Comparison of ENCODE assay signal across 8 cellular contexts in the genomic region with DNA sequence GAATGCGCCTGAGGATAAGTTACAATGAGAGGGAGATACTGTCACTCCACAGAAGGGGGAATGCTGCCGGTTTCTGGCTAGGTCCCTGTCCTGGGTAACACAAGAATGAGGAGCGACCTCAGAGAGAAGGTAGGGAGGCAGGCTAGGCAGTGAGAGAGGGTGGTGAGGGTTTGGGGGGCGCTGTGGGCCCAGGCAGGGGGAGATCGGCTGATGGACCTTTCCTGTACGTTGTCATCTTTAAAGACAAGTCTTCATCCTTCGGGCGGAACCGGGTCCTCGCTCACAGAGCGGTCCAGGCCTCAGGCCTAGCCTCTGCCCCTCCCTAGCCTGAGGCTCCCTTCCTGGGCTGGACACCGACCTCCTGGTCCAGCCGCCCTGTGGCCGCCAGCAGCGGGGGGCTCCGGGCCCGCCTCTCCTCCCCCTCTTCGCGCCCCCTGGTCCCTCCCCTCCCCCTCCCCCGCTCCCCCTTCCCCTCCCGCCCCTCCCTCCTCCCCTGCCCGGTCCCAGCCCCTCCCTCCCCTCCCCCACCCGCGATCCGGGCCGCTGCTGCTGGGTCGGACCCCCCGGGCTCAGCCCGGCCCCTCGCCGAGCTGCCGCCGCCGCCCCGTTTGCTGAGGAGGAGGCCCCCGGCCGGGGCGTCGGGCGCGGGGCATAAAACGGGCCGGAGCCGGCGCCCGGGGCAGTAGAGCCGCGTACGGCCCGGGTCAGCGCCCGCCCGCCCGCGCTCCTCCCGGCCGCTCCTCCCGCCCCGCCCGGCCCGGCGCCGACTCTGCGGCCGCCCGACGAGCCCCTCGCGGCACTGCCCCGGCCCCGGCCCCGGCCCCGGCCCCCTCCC. TPM values are rescaled to one million over a fixed set of nuclear protein-coding genes. Genes with fewer than 3 reads are reported as not detected.
A peak's percentile ranks its signal among the peaks of the same experiment; 100 is the strongest.
DNase-seq lines count a peak whose midpoint lies in the region; ATAC-seq and TF ChIP-seq lines count a peak whose summit lies in the region.

A gene (plus strand): TSS at position 680 of the 835 bp plus-strand sequence. CDS start 265 bp downstream, outside the sequence.

- CTCF ChIA-PET in A673 (lab: Charles Lee) (no interaction called here), PC-9 (lab: Charles Lee) (no interaction called here)

- H3K4me1 ChIP-seq in A673 (ENCODE audit: insufficient read depth, low read length, poor library complexity, severe bottlenecking) (peaks cover 4% of the 10 kb centered on the region), PC-9 (replicated peaks; ENCODE audit: insufficient read depth) (no peaks in the 10 kb centered on the region), esophagus squamous epithelium (peaks cover 11 to 34% (median 11%) of the 10 kb centered on the region in 3 donors), foreskin keratinocyte (no peaks in the 10 kb centered on the region)

- H3K4me1 Mint-ChIP-seq in natural killer cell treated with Interleukin-12 subunit alpha and Interleukin-12 subunit beta and Interleukin-15 and Interleukin-18, amount 100 ng/mL, for 72 hours (ENCODE audit: low read depth in 2 of 2): peaks cover 0 to 12% of the 10 kb centered on the region in 2 donors

- H3K4me2 ChIP-seq in PC-9: peak within 1 kb of the TSS; percentile 55; the same call in 1 of the 2 replicates

- H3K27me3 ChIP-seq in A673 (replicated peaks; ENCODE audit: insufficient read depth, low read depth, low read length, poor library complexity) (peaks cover 48% of the 10 kb centered on the region), PC-9 (ENCODE audit: insufficient read depth, low read depth) (peaks cover 79% of the 10 kb centered on the region), esophagus squamous epithelium (peaks cover 0 to 93% (median 4%) of the 10 kb centered on the region in 4 donors), foreskin keratinocyte (peaks cover 91% of the 10 kb centered on the region)

- H2AFZ ChIP-seq in PC-9: no peak within 1 kb of the TSS

- no peaks in the 10 kb centered on the region for H3K36me3 ChIP-seq in A673 (ENCODE audit: insufficient read depth, low read length, poor library complexity, severe bottlenecking)
- H3K36me3 ChIP-seq in PC-9 (ENCODE audit: low read depth): no peaks in the 10 kb centered on the region
- no peaks in the 10 kb centered on the region for H3K36me3 ChIP-seq in esophagus squamous epithelium

- TF ChIP-seq CTCF in A673 (conservative IDR thresholded peaks at IDR 0.05; ENCODE audit: low read depth, low read length): no peak
- TF ChIP-seq CTCF in PC-9 (conservative IDR thresholded peaks at IDR 0.05): no peak
- TF ChIP-seq CTCF in esophagus squamous epithelium (IDR thresholded peaks at IDR 0.05): no peak
- TF ChIP-seq CTCF in foreskin keratinocyte (conservative IDR thresholded peaks at IDR 0.05): no peak

- H3K36me3 Mint-ChIP-seq in natural killer cell treated with Interleukin-12 subunit alpha and Interleukin-12 subunit beta and Interleukin-15 and Interleukin-18, amount 100 ng/mL, for 72 hours: no peaks in the 10 kb centered on the region

- no peak for TF ChIP-seq POLR2A in esophagus squamous epithelium (IDR thresholded peaks at IDR 0.05)
- TF ChIP-seq POLR2A in erythroblast (IDR thresholded peaks at IDR 0.05; ENCODE audit: low read length): no peak

- no peaks in the 10 kb centered on the region for H3K9me3 Mint-ChIP-seq in natural killer cell treated with Interleukin-12 subunit alpha and Interleukin-12 subunit beta and Interleukin-15 and Interleukin-18, amount 100 ng/mL, for 72 hours

- H3K79me2 ChIP-seq in PC-9 (ENCODE audit: low read depth): no peaks in the 10 kb centered on the region

- no peaks in the 10 kb centered on the region for H3F3A ChIP-seq in PC-9 (ENCODE audit: insufficient read depth, low read depth)

- H4K20me1 ChIP-seq in PC-9 (ENCODE audit: insufficient read depth): no peaks in the 10 kb centered on the region

- DNase-seq in A673 (ENCODE audit: low spot score): no peak
- no peak for DNase-seq in PC-9
- DNase-seq in esophagus squamous epithelium (lab: John Stamatoyannopoulos, UW): no peak
- DNase-seq in natural killer cell treated with Interleukin-12 subunit alpha and Interleukin-12 subunit beta and Interleukin-15 and Interleukin-18, amount 100 ng/mL, for 72 hours (ENCODE audit: low spot score): no peak
- DNase-seq in foreskin keratinocyte: no peak
- DNase-seq in erythroblast (lab: John Stamatoyannopoulos, UW): no peak
- no peak for DNase-seq in T1000 (lab: John Stamatoyannopoulos, UW)

- BruUV-seq in A673 (replicated peaks; lab: Mats Ljungman, UMichigan) (no TSS peak), PC-9 (replicated peaks; lab: Mats Ljungman, UMichigan) (no TSS peak)

- no peak within 1 kb of the TSS for H3K27ac Mint-ChIP-seq in natural killer cell treated with Interleukin-12 subunit alpha and Interleukin-12 subunit beta and Interleukin-15 and Interleukin-18, amount 100 ng/mL, for 72 hours

- H3K27me3 Mint-ChIP-seq in natural killer cell treated with Interleukin-12 subunit alpha and Interleukin-12 subunit beta and Interleukin-15 and Interleukin-18, amount 100 ng/mL, for 72 hours: peaks cover 46 to 51% of the 10 kb centered on the region in 2 donors

- H3K4me3 ChIP-seq in A673 (ENCODE audit: low read depth, low read length, poor library complexity, severe bottlenecking) (peak within 1 kb of the TSS; percentile 34), PC-9 (no peak within 1 kb of the TSS), esophagus squamous epithelium (peak within 1 kb of the TSS; percentile 33 to 80 (median 46))

- POLR2A ChIA-PET in A673 (lab: Charles Lee; ENCODE audit: low non-redundant PET): no interaction called here
- POLR2A ChIA-PET in PC-9 (lab: Charles Lee; ENCODE audit: unreplicated experiment): interaction anchor here (0.6 kb wide), 2 partner anchors 118 to 345 kb away, joined by 7 to 23 read pairs; a partner anchor contains a TSS

- intact Hi-C loops in A673 (cut with micrococcal nuclease; ENCODE audit: unreplicated experiment): loop anchor here (10.0 kb wide), 1 partner anchor 405 kb away; no protein-coding TSS in a partner anchor
- intact Hi-C loops in PC-9 (cut with micrococcal nuclease; ENCODE audit: unreplicated experiment): no loop called here
- intact Hi-C loops in esophagus squamous epithelium (cut with DNase I): loop anchor here (10.0 kb wide), 2 partner anchors 135 to 165 kb away; no protein-coding TSS in a partner anchor

- H3K4me3 Mint-ChIP-seq in natural killer cell treated with Interleukin-12 subunit alpha and Interleukin-12 subunit beta and Interleukin-15 and Interleukin-18, amount 100 ng/mL, for 72 hours: peak within 1 kb of the TSS; percentile 66

- no peaks in the 10 kb centered on the region for H3K9me2 ChIP-seq in PC-9 (ENCODE audit: insufficient read depth)

- no peaks in the 10 kb centered on the region for H3K9me3 ChIP-seq in A673 (ENCODE audit: low read depth, low read length, poor library complexity, severe bottlenecking)
- no peaks in the 10 kb centered on the region for H3K9me3 ChIP-seq in PC-9 (ENCODE audit: insufficient read depth, low read depth)
- H3K9me3 ChIP-seq in esophagus squamous epithelium: no peaks in the 10 kb centered on the region

- 36 to 56% methylated on average over 11 to 16 of the region's 73 CpGs for WGBS in esophagus squamous epithelium, 2 donors

- H3K27ac ChIP-seq in A673 (ENCODE audit: low read depth, low read length, poor library complexity, severe bottlenecking) (no peak within 1 kb of the TSS), PC-9 (no peak within 1 kb of the TSS), esophagus squamous epithelium (peak within 1 kb of the TSS; percentile 43 to 91 (median 72)), foreskin keratinocyte (no peak within 1 kb of the TSS)

- ATAC-seq in natural killer cell treated with Interleukin-12 subunit alpha and Interleukin-12 subunit beta and Interleukin-15 and Interleukin-18, amount 100 ng/mL, for 72 hours: no peak
- ATAC-seq in foreskin keratinocyte (no peak), GM18873 (IDR thresholded peaks at IDR 0.05; ENCODE audit: low FRiP score, unreplicated experiment) (no peak)

RNA-seq across cellular contexts. Expression of the gene that starts here (rescaled TPM):
- total RNA-seq in A673 (2021): 0.06 and 0.57 TPM in 2 replicates
- not detected in 2 replicates for total RNA-seq in PC-9 (2021)
- total RNA-seq in esophagus squamous epithelium: 10 to 100 TPM in 1 of 4 donors, 1 to 10 TPM in 1, under 1 TPM in 2; 0.11 to 10.7 (median 2.8) TPM
- total RNA-seq in natural killer cell treated with Interleukin-12 subunit alpha and Interleukin-12 subunit beta and Interleukin-15 and Interleukin-18, amount 100 ng/mL, for 72 hours: not detected
- not detected in 2 replicates for total RNA-seq in foreskin keratinocyte
- polyA plus RNA-seq in foreskin keratinocyte: not detected in 2 replicates

Comparison
In these comparisons a context has a peak if more than half of its experiments do, and no peak if none do; other contexts are left out.
1. H3K27ac ChIP-seq: peak in esophagus squamous epithelium (4 of 4); none in A673 (single experiment), PC-9 (single experiment) and foreskin keratinocyte (single experiment).